8 cellular contexts compared by ENCODE assay signal in genomic region chr5:141914154-141914743, GRCh38. TPM values are rescaled to one million over a fixed set of nuclear protein-coding genes. Genes with fewer than 3 reads are reported as not detected.
A peak's percentile ranks its signal among the peaks of the same experiment; 100 is the strongest.
DNase-seq lines count a peak whose midpoint lies in the region; ATAC-seq, FAIRE-seq and TF ChIP-seq lines count a peak whose summit lies in the region.

No MANE protein-coding gene starts in this region.

- intact Hi-C loops in HepG2 (cut with micrococcal nuclease; ENCODE audit: unreplicated experiment) = loop anchor here (2.0 kb wide), 1 partner anchor 47 kb away; no protein-coding TSS in a partner anchor

- H2AFZ ChIP-seq in HepG2 (ENCODE audit: low read length) = no peak overlapping the region

- POLR2A ChIA-PET in HepG2 (lab: Yijun Ruan, JAX) = interaction anchor here (3.9 kb wide), 1 partner anchor 9 kb away, joined by 22 read pairs; the partner anchor contains the start of gene DELE1

- TF ChIP-seq RAD21 in HepG2 (CRISPR knock-in tag; IDR thresholded peaks at IDR 0.05) = 0 out of 2 replicates have a peak, but pooled peaks have one; percentile 10

- H3K4me3 ChIP-seq in RWPE2 (ENCODE audit: severe bottlenecking) = no peak overlapping the region
- H3K4me3 ChIP-seq in HepG2 (replicated peaks in 1 of 3; ENCODE audit: insufficient read depth in 1 of 3, low read depth in 2 of 3, low read length in 3 of 3) = peak overlapping the region; percentile 18 to 66 (median 22); a peak in 5 of 6 replicates

- H3K27ac ChIP-seq in RWPE2 (ENCODE audit: poor library complexity, severe bottlenecking) (no peak overlapping the region), HepG2 (ENCODE audit: extremely low read length, insufficient read depth, low read length) (no peak overlapping the region)

- no peak for TF ChIP-seq POLR2A in HepG2 (IDR thresholded peaks at IDR 0.05; ENCODE audit: insufficient read depth in 1 of 2, low read depth in 2 of 2, low read length in 2 of 2)

- in situ Hi-C loops in HepG2 (cut with HindIII; ENCODE audit: extremely low pct_ligation_motif_present, low pct_unique_long_range_greater_than_20kb) = no loop called here

- H3K9me3 ChIP-seq in RWPE2 (ENCODE audit: severe bottlenecking) = no peaks in the 10 kb centered on the region
- no peaks in the 10 kb centered on the region for H3K9me3 ChIP-seq in HepG2 (ENCODE audit: low read length)

- FAIRE-seq in HepG2 (lab: Jason Lieb, UNC) = no peak
- no peak for FAIRE-seq in RCC 7860 (lab: Jason Lieb, UNC)

- WGBS in HepG2 (ENCODE audit: low lambda C conversion rate) = 0% methylated on average over 8 of the region's 42 CpGs

- H3K4me1 ChIP-seq in RWPE2 (ENCODE audit: insufficient read depth, poor library complexity, severe bottlenecking) (no peaks in the 10 kb centered on the region), HepG2 (ENCODE audit: insufficient read depth, low read length) (peaks cover 18% of the 10 kb centered on the region)

- no peaks in the 10 kb centered on the region for H3K36me3 ChIP-seq in RWPE2 (ENCODE audit: low read depth)
- no peaks in the 10 kb centered on the region for H3K36me3 ChIP-seq in HepG2 (replicated peaks in 1 of 2; ENCODE audit: control insufficient read depth in 1 of 2, insufficient read depth in 2 of 2, low read length in 2 of 2)

- peak overlapping the region; percentile 75 for H3K4me2 ChIP-seq in HepG2 (ENCODE audit: low read depth, low read length)

- peaks cover 8% of the 10 kb centered on the region for H3K27me3 ChIP-seq in RWPE2 (ENCODE audit: insufficient read depth, poor library complexity, severe bottlenecking)
- peaks cover 0 to 32% of the 10 kb centered on the region in 2 experiments; a peak in 3 of 5 replicates for H3K27me3 ChIP-seq in HepG2 (ENCODE audit: control insufficient read depth in 1 of 2, insufficient read depth in 2 of 2, low read length in 2 of 2)

- peak; percentile 53 for TF ChIP-seq CTCF in RWPE2 (IDR thresholded peaks at IDR 0.05; ENCODE audit: poor library complexity, severe bottlenecking)
- peak; percentile 75 for TF ChIP-seq CTCF in HepG2 (CRISPR knock-in tag; IDR thresholded peaks at IDR 0.05)

- H3K9ac ChIP-seq in HepG2 (ENCODE audit: insufficient read depth, low read depth, low read length) = no peak overlapping the region

- peak; percentile 17 to 66 for DNase-seq in NCI-H524 (lab: John Stamatoyannopoulos, UW)
- no peak for DNase-seq in NCI-H524 treated with DMSO at 0.1 percent for 48 hours (lab: John Stamatoyannopoulos, UW)
- DNase-seq in RWPE2 (ENCODE audit: low spot score) = no peak
- peak; percentile 28 for DNase-seq in dermis blood vessel endothelial cell
- no peak for DNase-seq in HepG2 (ENCODE audit: low spot score)
- DNase-seq in stimulated activated CD8-positive, alpha-beta memory T cell treated with anti-CD3 and anti-CD28 coated beads, Interleukin-2, amount 100 ng/mL, for 48 hours (ENCODE audit: low read depth in 2 of 2) = peak; percentile 4 to 8
- no peak for DNase-seq in RCC 7860 (ENCODE audit: low spot score)

- TF ChIP-seq EP300 in HepG2 (IDR thresholded peaks at IDR 0.05; ENCODE audit: low read depth in 2 of 2, low read length in 2 of 2) (no peak), HepG2 (CRISPR knock-in tag; IDR thresholded peaks at IDR 0.05; ENCODE audit: borderline replicate concordance) (no peak)

- peak; percentile 76 for ATAC-seq in HG02642 (IDR thresholded peaks at IDR 0.05; ENCODE audit: poor library complexity, unreplicated experiment)
- ATAC-seq in RWPE2 (ENCODE audit: low read depth) = peak; percentile 56
- peak; percentile 91 for ATAC-seq in HepG2

- BruUV-seq in HepG2 (replicated peaks; lab: Mats Ljungman, UMichigan) = no TSS peak

- no peaks in the 10 kb centered on the region for H4K20me1 ChIP-seq in HepG2 (ENCODE audit: insufficient read depth, low read length)

- CTCF ChIA-PET in HepG2 (lab: Yijun Ruan, JAX; ENCODE audit: low intra/inter-chr PET ratio, low total read pairs) = no interaction called here

- no peaks in the 10 kb centered on the region for H3K79me2 ChIP-seq in HepG2 (ENCODE audit: insufficient read depth, low read length)

RNA-seq across cellular contexts. Expression of gene DELE1, which starts 9.4 kb away (rescaled TPM):
- total RNA-seq in dermis blood vessel endothelial cell (66.4 and 81.7 TPM in 2 replicates), HepG2 (2016; rRNA removed; fragmentation: Illumina TruSeq; extraction: Trizol) (46.5 and 57.5 TPM in 2 replicates)
- 7.7 and 8.6 TPM in 2 replicates for total RNA-seq in HepG2 (2016; cell fraction: cytosol; rRNA removed; fragmentation: Illumina TruSeq; extraction: Trizol; ENCODE audit: low read depth)
- 44.4 and 53.9 TPM in 2 replicates for total RNA-seq in HepG2 (2016; cell fraction: insoluble cytoplasmic fraction; rRNA removed; fragmentation: Illumina TruSeq; extraction: Trizol)
- total RNA-seq in HepG2 (2016; cell fraction: membrane; rRNA removed; fragmentation: Illumina TruSeq; extraction: Trizol) = 23.5 and 25.7 TPM in 2 replicates
- total RNA-seq in HepG2 (2016; cell fraction: nucleus; rRNA removed; fragmentation: Illumina TruSeq; extraction: Trizol) = 61.2 and 73.5 TPM in 2 replicates
- 90.3 and 97.1 TPM in 2 replicates for polyA plus RNA-seq in HepG2 (2011; rRNA removed)
- polyA plus RNA-seq in HepG2 (2011; cell fraction: cytosol; rRNA removed) = 44.7 and 66.5 TPM in 2 replicates
- polyA plus RNA-seq in HepG2 (2011; cell fraction: nucleus; rRNA removed) = 267 and 277 TPM in 2 replicates
- polyA plus RNA-seq in HepG2 (2012) = 44.3 and 49.8 TPM in 2 replicates
- 8.6 and 10.7 TPM in 2 replicates for polyA plus RNA-seq in HepG2 (2016; cell fraction: cytosol; fragmentation: Illumina TruSeq; extraction: Trizol; ENCODE audit: low read depth)
- 46.9 and 52.3 TPM in 2 replicates for polyA plus RNA-seq in HepG2 (2016; cell fraction: insoluble cytoplasmic fraction; fragmentation: Illumina TruSeq; extraction: Trizol; ENCODE audit: low read depth)
- polyA plus RNA-seq in HepG2 (2016; cell fraction: membrane; fragmentation: Illumina TruSeq; extraction: Trizol; ENCODE audit: low read depth) = 20.4 and 27.3 TPM in 2 replicates
- 113 TPM in 2 replicates for polyA plus RNA-seq in HepG2 (2016; cell fraction: nucleus; fragmentation: Illumina TruSeq; extraction: Trizol; ENCODE audit: insufficient read depth, low read depth)
- 120 and 133 TPM in 2 replicates for polyA minus RNA-seq in HepG2 (2011; rRNA and poly(A)+ RNA removed; ENCODE audit: low replicate concordance)
- 27.7 and 33.0 TPM in 2 replicates for polyA minus RNA-seq in HepG2 (2011; cell fraction: cytosol; rRNA and poly(A)+ RNA removed)
- polyA minus RNA-seq in HepG2 (2011; cell fraction: nucleus; rRNA and poly(A)+ RNA removed) = 76.1 and 82.6 TPM in 2 replicates

RNA-seq across cellular contexts. Expression of gene PCDH1, which starts 36.0 kb away (rescaled TPM):
- total RNA-seq in dermis blood vessel endothelial cell (94.4 and 162 TPM in 2 replicates), HepG2 (2016; rRNA removed; fragmentation: Illumina TruSeq; extraction: Trizol) (0.11 and 0.13 TPM in 2 replicates)
- not detected in 2 replicates for total RNA-seq in HepG2 (2016; cell fraction: cytosol; rRNA removed; fragmentation: Illumina TruSeq; extraction: Trizol; ENCODE audit: low read depth)
- total RNA-seq in HepG2 (2016; cell fraction: insoluble cytoplasmic fraction; rRNA removed; fragmentation: Illumina TruSeq; extraction: Trizol) = 0.09 TPM in 1 of 2 replicates, not detected in the other
- not detected in 2 replicates for total RNA-seq in HepG2 (2016; cell fraction: membrane; rRNA removed; fragmentation: Illumina TruSeq; extraction: Trizol)
- total RNA-seq in HepG2 (2016; cell fraction: nucleus; rRNA removed; fragmentation: Illumina TruSeq; extraction: Trizol) = 0.31 TPM in 1 of 2 replicates, not detected in the other
- polyA plus RNA-seq in HepG2 (2011; rRNA removed) = 0.83 and 1.3 TPM in 2 replicates
- polyA plus RNA-seq in HepG2 (2011; cell fraction: cytosol; rRNA removed) = 0.85 and 1.0 TPM in 2 replicates
- 0.83 and 0.90 TPM in 2 replicates for polyA plus RNA-seq in HepG2 (2011; cell fraction: nucleus; rRNA removed)
- polyA plus RNA-seq in HepG2 (2012) = 0.80 and 1.3 TPM in 2 replicates
- 0.08 TPM in 1 of 2 replicates, not detected in the other for polyA plus RNA-seq in HepG2 (2016; cell fraction: cytosol; fragmentation: Illumina TruSeq; extraction: Trizol; ENCODE audit: low read depth)
- 0.11 TPM in 1 of 2 replicates, not detected in the other for polyA plus RNA-seq in HepG2 (2016; cell fraction: insoluble cytoplasmic fraction; fragmentation: Illumina TruSeq; extraction: Trizol; ENCODE audit: low read depth)
- not detected in 2 replicates for polyA plus RNA-seq in HepG2 (2016; cell fraction: membrane; fragmentation: Illumina TruSeq; extraction: Trizol; ENCODE audit: low read depth)
- 0.25 TPM in 1 of 2 replicates, not detected in the other for polyA plus RNA-seq in HepG2 (2016; cell fraction: nucleus; fragmentation: Illumina TruSeq; extraction: Trizol; ENCODE audit: insufficient read depth, low read depth)
- 2.1 and 10.8 TPM in 2 replicates for polyA minus RNA-seq in HepG2 (2011; rRNA and poly(A)+ RNA removed; ENCODE audit: low replicate concordance)
- polyA minus RNA-seq in HepG2 (2011; cell fraction: cytosol; rRNA and poly(A)+ RNA removed) = 1.6 and 1.9 TPM in 2 replicates
- 0.75 and 0.77 TPM in 2 replicates for polyA minus RNA-seq in HepG2 (2011; cell fraction: nucleus; rRNA and poly(A)+ RNA removed)

RNA-seq across cellular contexts. Expression of gene PCDH12, which starts 43.8 kb away (rescaled TPM):
- 48.2 and 60.9 TPM in 2 replicates for total RNA-seq in dermis blood vessel endothelial cell
- not detected in 2 replicates for total RNA-seq in HepG2 (2016; rRNA removed; fragmentation: Illumina TruSeq; extraction: Trizol)
- not detected in 2 replicates for total RNA-seq in HepG2 (2016; cell fraction: cytosol; rRNA removed; fragmentation: Illumina TruSeq; extraction: Trizol; ENCODE audit: low read depth)
- not detected in 2 replicates for total RNA-seq in HepG2 (2016; cell fraction: insoluble cytoplasmic fraction; rRNA removed; fragmentation: Illumina TruSeq; extraction: Trizol)
- total RNA-seq in HepG2 (2016; cell fraction: membrane; rRNA removed; fragmentation: Illumina TruSeq; extraction: Trizol) = not detected in 2 replicates
- not detected in 2 replicates for total RNA-seq in HepG2 (2016; cell fraction: nucleus; rRNA removed; fragmentation: Illumina TruSeq; extraction: Trizol)
- polyA plus RNA-seq in HepG2 (2011; rRNA removed) = not detected in 2 replicates
- polyA plus RNA-seq in HepG2 (2011; cell fraction: cytosol; rRNA removed) = not detected in 2 replicates
- polyA plus RNA-seq in HepG2 (2011; cell fraction: nucleus; rRNA removed) = not detected in 2 replicates
- polyA plus RNA-seq in HepG2 (2012) = 0.13 and 0.25 TPM in 2 replicates
- polyA plus RNA-seq in HepG2 (2016; cell fraction: cytosol; fragmentation: Illumina TruSeq; extraction: Trizol; ENCODE audit: low read depth) = not detected in 2 replicates
- polyA plus RNA-seq in HepG2 (2016; cell fraction: insoluble cytoplasmic fraction; fragmentation: Illumina TruSeq; extraction: Trizol; ENCODE audit: low read depth) = not detected in 2 replicates
- not detected in 2 replicates for polyA plus RNA-seq in HepG2 (2016; cell fraction: membrane; fragmentation: Illumina TruSeq; extraction: Trizol; ENCODE audit: low read depth)
- polyA plus RNA-seq in HepG2 (2016; cell fraction: nucleus; fragmentation: Illumina TruSeq; extraction: Trizol; ENCODE audit: insufficient read depth, low read depth) = not detected in 2 replicates
- polyA minus RNA-seq in HepG2 (2011; rRNA and poly(A)+ RNA removed; ENCODE audit: low replicate concordance) = 0.33 TPM in 1 of 2 replicates, not detected in the other
- not detected in 2 replicates for polyA minus RNA-seq in HepG2 (2011; cell fraction: cytosol; rRNA and poly(A)+ RNA removed)
- not detected in 2 replicates for polyA minus RNA-seq in HepG2 (2011; cell fraction: nucleus; rRNA and poly(A)+ RNA removed)

RNA-seq across cellular contexts. Expression of gene RNF14, which starts 54.7 kb away (rescaled TPM):
- total RNA-seq in dermis blood vessel endothelial cell = 75.7 and 88.3 TPM in 2 replicates
- total RNA-seq in HepG2 (2016; rRNA removed; fragmentation: Illumina TruSeq; extraction: Trizol) = 28.1 and 42.4 TPM in 2 replicates
- 7.6 TPM in 2 replicates for total RNA-seq in HepG2 (2016; cell fraction: cytosol; rRNA removed; fragmentation: Illumina TruSeq; extraction: Trizol; ENCODE audit: low read depth)
- total RNA-seq in HepG2 (2016; cell fraction: insoluble cytoplasmic fraction; rRNA removed; fragmentation: Illumina TruSeq; extraction: Trizol) = 29.9 and 40.7 TPM in 2 replicates
- 23.1 and 23.3 TPM in 2 replicates for total RNA-seq in HepG2 (2016; cell fraction: membrane; rRNA removed; fragmentation: Illumina TruSeq; extraction: Trizol)
- total RNA-seq in HepG2 (2016; cell fraction: nucleus; rRNA removed; fragmentation: Illumina TruSeq; extraction: Trizol) = 16.1 and 19.9 TPM in 2 replicates
- polyA plus RNA-seq in HepG2 (2011; rRNA removed) = 11.0 and 11.3 TPM in 2 replicates
- 6.2 and 9.3 TPM in 2 replicates for polyA plus RNA-seq in HepG2 (2011; cell fraction: cytosol; rRNA removed)
- polyA plus RNA-seq in HepG2 (2011; cell fraction: nucleus; rRNA removed) = 5.6 and 8.1 TPM in 2 replicates
- 13.0 and 15.4 TPM in 2 replicates for polyA plus RNA-seq in HepG2 (2012)
- polyA plus RNA-seq in HepG2 (2016; cell fraction: cytosol; fragmentation: Illumina TruSeq; extraction: Trizol; ENCODE audit: low read depth) = 5.0 and 7.5 TPM in 2 replicates
- polyA plus RNA-seq in HepG2 (2016; cell fraction: insoluble cytoplasmic fraction; fragmentation: Illumina TruSeq; extraction: Trizol; ENCODE audit: low read depth) = 23.5 and 26.8 TPM in 2 replicates
- 11.6 and 11.8 TPM in 2 replicates for polyA plus RNA-seq in HepG2 (2016; cell fraction: membrane; fragmentation: Illumina TruSeq; extraction: Trizol; ENCODE audit: low read depth)
- polyA plus RNA-seq in HepG2 (2016; cell fraction: nucleus; fragmentation: Illumina TruSeq; extraction: Trizol; ENCODE audit: insufficient read depth, low read depth) = 9.6 and 13.2 TPM in 2 replicates
- 16.9 and 18.8 TPM in 2 replicates for polyA minus RNA-seq in HepG2 (2011; rRNA and poly(A)+ RNA removed; ENCODE audit: low replicate concordance)
- 8.3 and 10.7 TPM in 2 replicates for polyA minus RNA-seq in HepG2 (2011; cell fraction: cytosol; rRNA and poly(A)+ RNA removed)
- polyA minus RNA-seq in HepG2 (2011; cell fraction: nucleus; rRNA and poly(A)+ RNA removed) = 10.7 and 13.6 TPM in 2 replicates

Comparison
In these comparisons a context has a peak if more than half of its experiments do, and no peak if none do; other contexts are left out.
1. DNase-seq: peak in NCI-H524 (2 of 2), dermis blood vessel endothelial cell (single experiment) and stimulated activated CD8-positive, alpha-beta memory T cell treated with anti-CD3 and anti-CD28 coated beads, Interleukin-2, amount 100 ng/mL, for 48 hours (2 of 2); none in NCI-H524 treated with DMSO at 0.1 percent for 48 hours (single experiment), RWPE2 (single experiment), HepG2 (single experiment) and RCC 7860 (single experiment).
2. RNA of gene PCDH1, which starts 36.0 kb away (total RNA-seq): 94.4 to 162 TPM in dermis blood vessel endothelial cell; 0.09 to 0.31 TPM in HepG2; every median in the first group is over 10 times any median in the second.
3. RNA of gene PCDH12, which starts 43.8 kb away (total RNA-seq): 48.2 to 60.9 TPM in dermis blood vessel endothelial cell; not detected in HepG2; every median in the first group is over 10 times any median in the second.
4. Peak in every context shown above with its lines, with median percentiles within 50 percentile points of each other: ATAC-seq.